25 cellular contexts compared by ENCODE assay signal in the genomic region with DNA sequence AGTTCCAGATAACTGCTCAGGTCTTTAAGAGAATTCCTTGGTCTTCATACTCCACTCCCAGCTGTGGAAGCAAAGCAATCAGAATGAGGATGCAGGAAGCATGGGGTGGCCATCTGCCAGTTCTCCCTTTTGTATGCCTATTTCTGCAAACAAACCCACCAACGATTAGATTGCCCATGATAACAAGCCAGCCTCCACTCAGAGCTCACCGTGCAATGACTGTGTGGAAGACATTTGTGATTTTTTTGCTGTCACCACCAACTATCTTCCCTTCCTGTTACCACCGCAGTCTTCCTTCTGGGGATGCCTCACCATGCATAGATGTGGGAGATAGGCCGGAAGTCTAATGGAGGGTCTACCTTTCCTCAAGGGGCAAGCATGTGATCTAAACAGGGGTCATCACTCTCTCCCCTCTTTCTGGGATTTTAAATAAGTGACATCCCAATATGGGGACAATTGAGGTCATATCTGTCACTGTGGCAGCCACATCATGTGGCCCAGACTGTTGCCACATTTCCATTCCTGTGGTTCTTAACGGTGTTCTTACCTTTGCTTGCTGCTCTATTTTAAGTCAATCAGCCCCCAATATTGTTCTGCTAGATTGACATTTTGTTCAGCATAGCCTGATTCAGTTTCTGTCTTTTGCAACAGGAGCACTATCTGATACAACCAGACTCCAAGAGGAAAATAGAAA. TPM values are rescaled to one million over a fixed set of nuclear protein-coding genes. Genes with fewer than 3 reads are reported as not detected.
DNase-seq lines count a peak whose midpoint lies in the region; ATAC-seq and TF ChIP-seq lines count a peak whose summit lies in the region.
"Had no signal": no experiment of that assay in that cellular context is flagged by ENCODE, and none has a peak within 500 bp of the region (broad histone marks: within the 10 kb centered on the region; RNA-seq: fewer than 3 reads in every experiment).

No MANE protein-coding gene starts in this region.

- no peak for TF ChIP-seq CTCF in SK-N-SH (IDR thresholded peaks at IDR 0.05)
- no peak for TF ChIP-seq CTCF in osteoblast (IDR thresholded peaks at IDR 0.05; ENCODE audit: extremely low read depth, low read depth, low read length)

- no peak overlapping the region for H2AFZ ChIP-seq in SK-N-SH (ENCODE audit: low read depth)
- H2AFZ ChIP-seq in osteoblast (ENCODE audit: low read length): no peak overlapping the region
- H2AFZ ChIP-seq: neural progenitor cell had no signal

- H3K4me1 ChIP-seq in SK-N-SH (ENCODE audit: control insufficient read depth in 1 of 2, insufficient read depth in 2 of 2, low read depth in 1 of 2, low read length in 1 of 2) (peaks cover 0 to 21% of the 10 kb centered on the region in 2 experiments; a peak in 2 of 4 replicates), osteoblast (ENCODE audit: insufficient read depth, low read length) (no peaks in the 10 kb centered on the region)
- H3K4me1 ChIP-seq: neural progenitor cell, tibial artery had no signal

- peak; percentile 32 for DNase-seq in SK-N-SH
- peak; percentile 71 for DNase-seq in NCI-H69 (lab: John Stamatoyannopoulos, UW)
- DNase-seq in activated naive CD8-positive, alpha-beta T cell treated with anti-CD3 and anti-CD28 coated beads, Interleukin-2, amount 10 ng/mL, durations not matched to agents 7 days and 5 days: no peak
- peak; percentile 30 for DNase-seq in stimulated activated naive CD8-positive, alpha-beta T cell treated with anti-CD3 and anti-CD28 coated beads, Interleukin-15, amount 100 ng/mL, for 72 hours
- no peak for DNase-seq in osteoblast (ENCODE audit: insufficient read length, low spot score, missing footprints)
- no peak for DNase-seq in nucleus accumbens (lab: John Stamatoyannopoulos, UW)
- no peak for DNase-seq in DMS153 treated with DMSO at 0.1 percent for 48 hours (lab: John Stamatoyannopoulos, UW; ENCODE audit: unreplicated experiment)
- DNase-seq: activated CD4-positive, alpha-beta T cell treated with anti-CD3 and anti-CD28 coated beads for 1 hour; activated CD8-positive, alpha-beta memory T cell treated with anti-CD3 and anti-CD28 coated beads, Interleukin-2, amount 50 U/mL, for 4 hours; DMS79 treated with DMSO at 0.1 percent for 48 hours; foreskin melanocyte; Kasumi-1; left colon; NCI-H1436; OCI-M1; SIG-M5; spleen; tibial artery had no signal

- H3K27ac Mint-ChIP-seq in activated naive CD8-positive, alpha-beta T cell treated with anti-CD3 and anti-CD28 coated beads, Interleukin-2, amount 10 ng/mL, durations not matched to agents 7 days and 5 days: no peak overlapping the region
- no peak overlapping the region for H3K27ac Mint-ChIP-seq in stimulated activated naive CD8-positive, alpha-beta T cell treated with anti-CD3 and anti-CD28 coated beads, Interleukin-15, amount 100 ng/mL, for 72 hours
- H3K27ac Mint-ChIP-seq: mesothelial cell of epicardium, neural progenitor cell had no signal

- POLR2A ChIA-PET in SK-N-SH (lab: Yijun Ruan, JAX): interaction anchor here (0.7 kb wide), 1 partner anchor 122 kb away, joined by 3 read pairs; no protein-coding TSS in a partner anchor
- POLR2A ChIA-PET in activated naive CD8-positive, alpha-beta T cell treated with anti-CD3 and anti-CD28 coated beads, Interleukin-2, amount 10 ng/mL, durations not matched to agents 7 days and 5 days (lab: Charles Lee): interaction anchor here (0.7 kb wide), 1 partner anchor 186 kb away, joined by 3 read pairs; no protein-coding TSS in a partner anchor

- H3K4me1 Mint-ChIP-seq in activated naive CD8-positive, alpha-beta T cell treated with anti-CD3 and anti-CD28 coated beads, Interleukin-2, amount 10 ng/mL, durations not matched to agents 7 days and 5 days: peaks cover 44% of the 10 kb centered on the region
- peaks cover 47% of the 10 kb centered on the region for H3K4me1 Mint-ChIP-seq in stimulated activated naive CD8-positive, alpha-beta T cell treated with anti-CD3 and anti-CD28 coated beads, Interleukin-15, amount 100 ng/mL, for 72 hours

- 0 out of 2 replicates have a peak, but pooled peaks have one; percentile 11 for TF ChIP-seq RAD21 in SK-N-SH (IDR thresholded peaks at IDR 0.05; ENCODE audit: low read length)

- peaks cover 3% of the 10 kb centered on the region for H3K36me3 Mint-ChIP-seq in activated naive CD8-positive, alpha-beta T cell treated with anti-CD3 and anti-CD28 coated beads, Interleukin-2, amount 10 ng/mL, durations not matched to agents 7 days and 5 days
- H3K36me3 Mint-ChIP-seq: mesothelial cell of epicardium, neural progenitor cell had no signal

- H3K27me3 ChIP-seq in SK-N-SH (ENCODE audit: insufficient read depth) (no peaks in the 10 kb centered on the region), osteoblast (ENCODE audit: insufficient read depth, low read length) (peaks cover 22% of the 10 kb centered on the region)
- H3K27me3 ChIP-seq: spleen, tibial artery had no signal

- H3F3A ChIP-seq in SK-N-SH (replicated peaks; ENCODE audit: insufficient read depth): no peaks in the 10 kb centered on the region

- peaks cover 1% of the 10 kb centered on the region for H3K9me3 Mint-ChIP-seq in activated naive CD8-positive, alpha-beta T cell treated with anti-CD3 and anti-CD28 coated beads, Interleukin-2, amount 10 ng/mL, durations not matched to agents 7 days and 5 days
- H3K9me3 Mint-ChIP-seq in stimulated activated naive CD8-positive, alpha-beta T cell treated with anti-CD3 and anti-CD28 coated beads, Interleukin-15, amount 100 ng/mL, for 72 hours: peaks cover 0 to under 1% of the 10 kb centered on the region in 2 donors
- H3K9me3 Mint-ChIP-seq: mesothelial cell of epicardium, neural progenitor cell had no signal

- ATAC-seq in SK-N-SH treated with all-trans-retinoic acid at 6 μM for 48 hours: no peak
- ATAC-seq in activated naive CD8-positive, alpha-beta T cell treated with anti-CD3 and anti-CD28 coated beads, Interleukin-2, amount 10 ng/mL, durations not matched to agents 7 days and 5 days (ENCODE audit: low read depth): peak; percentile 53
- peak; percentile 27 for ATAC-seq in stimulated activated naive CD8-positive, alpha-beta T cell treated with anti-CD3 and anti-CD28 coated beads, Interleukin-15, amount 100 ng/mL, for 72 hours
- ATAC-seq: left colon had no signal

- CTCF ChIA-PET in SK-N-SH (lab: Yijun Ruan, JAX): interaction anchor here (1.3 kb wide), 1 partner anchor 26 kb away, joined by 3 read pairs; no protein-coding TSS in a partner anchor

- no peaks in the 10 kb centered on the region for H3K36me3 ChIP-seq in SK-N-SH (replicated peaks in 1 of 2; ENCODE audit: control insufficient read depth in 1 of 2, insufficient read depth in 2 of 2, low read length in 1 of 2)
- no peaks in the 10 kb centered on the region for H3K36me3 ChIP-seq in osteoblast (ENCODE audit: insufficient read depth, low read length)
- H3K36me3 ChIP-seq: neural progenitor cell, tibial artery had no signal

- H3K79me2 ChIP-seq in SK-N-SH (ENCODE audit: insufficient read depth) (no peaks in the 10 kb centered on the region), osteoblast (ENCODE audit: insufficient read depth, low read length) (no peaks in the 10 kb centered on the region)

- peaks cover 2% of the 10 kb centered on the region for H3K27me3 Mint-ChIP-seq in activated naive CD8-positive, alpha-beta T cell treated with anti-CD3 and anti-CD28 coated beads, Interleukin-2, amount 10 ng/mL, durations not matched to agents 7 days and 5 days
- H3K27me3 Mint-ChIP-seq in stimulated activated naive CD8-positive, alpha-beta T cell treated with anti-CD3 and anti-CD28 coated beads, Interleukin-15, amount 100 ng/mL, for 72 hours: peaks cover 1% of the 10 kb centered on the region

- H3K4me2 ChIP-seq in SK-N-SH: no peak overlapping the region
- H3K4me2 ChIP-seq in osteoblast (ENCODE audit: insufficient read depth, low read length): no peak overlapping the region
- H3K4me2 ChIP-seq: neural progenitor cell had no signal

- H3K4me3 ChIP-seq in SK-N-SH (ENCODE audit: low read depth in 2 of 2, low read length in 1 of 2) (no peak overlapping the region), osteoblast (ENCODE audit: insufficient read depth, low read length) (no peak overlapping the region)
- H3K4me3 ChIP-seq: coronary artery, neural progenitor cell, tibial artery had no signal

- WGBS in SK-N-SH (ENCODE audit: low lambda C conversion rate): 48% methylated on average over 5 of the region's 5 CpGs

- no peaks in the 10 kb centered on the region for H3K9me3 ChIP-seq in SK-N-SH
- H3K9me3 ChIP-seq in osteoblast (ENCODE audit: low read depth, low read length): no peaks in the 10 kb centered on the region
- H3K9me3 ChIP-seq: spleen, tibial artery had no signal

- H3K9me2 ChIP-seq in SK-N-SH: no peaks in the 10 kb centered on the region

- H3K4me3 Mint-ChIP-seq in activated naive CD8-positive, alpha-beta T cell treated with anti-CD3 and anti-CD28 coated beads, Interleukin-2, amount 10 ng/mL, durations not matched to agents 7 days and 5 days: peak overlapping the region; percentile 46
- H3K4me3 Mint-ChIP-seq in stimulated activated naive CD8-positive, alpha-beta T cell treated with anti-CD3 and anti-CD28 coated beads, Interleukin-15, amount 100 ng/mL, for 72 hours: no peak overlapping the region
- H3K4me3 Mint-ChIP-seq: mesothelial cell of epicardium, neural progenitor cell had no signal

- H3K27ac ChIP-seq in SK-N-SH (ENCODE audit: low read depth in 2 of 2, low read length in 1 of 2) (peak overlapping the region in 1 of 2 experiments; percentile 53; a peak in 2 of 4 replicates), osteoblast (ENCODE audit: low read depth, low read length) (no peak overlapping the region)
- H3K27ac ChIP-seq: coronary artery, epithelial cell of prostate, neural progenitor cell, tibial artery had no signal

- no peaks in the 10 kb centered on the region for H4K20me1 ChIP-seq in SK-N-SH (ENCODE audit: insufficient read depth)
- H4K20me1 ChIP-seq in osteoblast (ENCODE audit: insufficient read depth, low read length): no peaks in the 10 kb centered on the region

- no peak overlapping the region for H3K9ac ChIP-seq in SK-N-SH
- H3K9ac ChIP-seq: neural progenitor cell had no signal

- no peak for TF ChIP-seq EP300 in SK-N-SH (IDR thresholded peaks at IDR 0.05; ENCODE audit: borderline replicate concordance in 1 of 2, low read depth in 1 of 2, low read length in 1 of 2)

TF ChIP-seq in SK-N-SH, 30 proteins besides CTCF, POLR2A, EP300 and RAD21 (continues in another document):
- no peak for TF ChIP-seq FOXM1 (IDR thresholded peaks at IDR 0.05; ENCODE audit: low read depth)

TF ChIP-seq in SK-N-SH treated with all-trans-retinoic acid at 6 μM for 48 hours, 23 proteins besides CTCF, POLR2A, EP300 and RAD21:
- no peak for TF ChIP-seq ISL1 (CRISPR knock-in tag; IDR thresholded peaks at IDR 0.05)
- no peak for TF ChIP-seq ZNF70 (CRISPR knock-in tag; IDR thresholded peaks at IDR 0.05)
TF ChIP-seq in SK-N-SH treated with all-trans-retinoic acid at 6 μM for 48 hours: peak in this region for 0.

RNA-seq across cellular contexts. Expression of a gene that starts 4.4 kb away (rescaled TPM):
- polyA plus RNA-seq in SK-N-SH (2012; rRNA removed): 0.24 and 0.36 TPM in 2 replicates
- 0.22 and 0.59 TPM in 2 replicates for polyA plus RNA-seq in SK-N-SH (2012; cell fraction: cytosol; rRNA removed)
- 0.62 and 1.0 TPM in 2 replicates for polyA plus RNA-seq in SK-N-SH (2012; cell fraction: nucleus; rRNA removed)
- total RNA-seq in activated naive CD8-positive, alpha-beta T cell treated with anti-CD3 and anti-CD28 coated beads, Interleukin-2, amount 10 ng/mL, durations not matched to agents 7 days and 5 days: 1 to 10 TPM; 1.8 to 2.2 TPM
- 2.9 and 4.3 TPM in 2 replicates for total RNA-seq in osteoblast
- total RNA-seq: A673, pulmonary artery endothelial cell had no signal

Comparison
In these comparisons a context has a peak if more than half of its experiments do, and no peak if none do; other contexts are left out.
1. DNase-seq: peak in SK-N-SH (single experiment), NCI-H69 (single experiment) and stimulated activated naive CD8-positive, alpha-beta T cell treated with anti-CD3 and anti-CD28 coated beads, Interleukin-15, amount 100 ng/mL, for 72 hours (2 of 2); none in activated naive CD8-positive, alpha-beta T cell treated with anti-CD3 and anti-CD28 coated beads, Interleukin-2, amount 10 ng/mL, durations not matched to agents 7 days and 5 days (single experiment), osteoblast (single experiment), nucleus accumbens (0 of 56) and DMS153 treated with DMSO at 0.1 percent for 48 hours (single experiment).